ENCODE assay signal across 23 cellular contexts in genomic region chr5:160237571-160238093, GRCh38. TPM values are rescaled to one million over a fixed set of nuclear protein-coding genes. Genes with fewer than 3 reads are reported as not detected.
"Had no signal": no experiment of that assay in that cellular context is flagged by ENCODE, and none has a peak within 500 bp of the region (broad histone marks: within the 10 kb centered on the region; RNA-seq: fewer than 3 reads in every experiment).

No MANE protein-coding gene starts in this region.

- H3K36me3 Mint-ChIP-seq: activated naive CD4-positive, alpha-beta T cell treated with anti-CD3 and anti-CD28 coated beads, Interleukin-2, amount 50 U/mL, for 24 hours; stimulated activated memory B cell treated with anti-CD40 and anti-IgM and Interleukin-4, amounts not matched to agents 10 μg/mL and 1 μg/mL and 100 μg/mL, for 72 hours had no signal

- H3K36me3 ChIP-seq: cardiac muscle cell, esophagus squamous epithelium, heart right ventricle, right lobe of liver had no signal

- H3K4me1 ChIP-seq: right lobe of liver had no signal

- H3K27ac Mint-ChIP-seq: activated naive CD4-positive, alpha-beta T cell treated with anti-CD3 and anti-CD28 coated beads, Interleukin-2, amount 50 U/mL, for 24 hours; effector memory CD8-positive, alpha-beta T cell; nephron progenitor cell; stimulated activated memory B cell treated with anti-CD40 and anti-IgM and Interleukin-4, amounts not matched to agents 10 μg/mL and 1 μg/mL and 100 μg/mL, for 72 hours had no signal

- H3K9me3 Mint-ChIP-seq: activated naive CD4-positive, alpha-beta T cell treated with anti-CD3 and anti-CD28 coated beads, Interleukin-2, amount 50 U/mL, for 24 hours; effector memory CD8-positive, alpha-beta T cell; stimulated activated memory B cell treated with anti-CD40 and anti-IgM and Interleukin-4, amounts not matched to agents 10 μg/mL and 1 μg/mL and 100 μg/mL, for 72 hours had no signal

- H3K4me1 Mint-ChIP-seq: activated naive CD4-positive, alpha-beta T cell treated with anti-CD3 and anti-CD28 coated beads, Interleukin-2, amount 50 U/mL, for 24 hours; stimulated activated memory B cell treated with anti-CD40 and anti-IgM and Interleukin-4, amounts not matched to agents 10 μg/mL and 1 μg/mL and 100 μg/mL, for 72 hours had no signal

- H3K9me3 ChIP-seq: body of pancreas, esophagus squamous epithelium, heart right ventricle, right lobe of liver had no signal

- H3K27me3 Mint-ChIP-seq: activated naive CD4-positive, alpha-beta T cell treated with anti-CD3 and anti-CD28 coated beads, Interleukin-2, amount 50 U/mL, for 24 hours had no signal

- H3K4me3 ChIP-seq: body of pancreas, cardiac muscle cell, esophagus squamous epithelium, heart right ventricle, right lobe of liver, skin epidermis had no signal

- H3K27ac ChIP-seq: body of pancreas, cardiac muscle cell, esophagus squamous epithelium, heart right ventricle, right lobe of liver, skin epidermis had no signal

- ATAC-seq: body of pancreas; effector memory CD8-positive, alpha-beta T cell; heart right ventricle; left colon; right lobe of liver; stimulated activated memory B cell treated with anti-CD40 and anti-IgM and Interleukin-4, amounts not matched to agents 10 μg/mL and 1 μg/mL and 100 μg/mL, for 72 hours had no signal

- H3K4me3 Mint-ChIP-seq: activated naive CD4-positive, alpha-beta T cell treated with anti-CD3 and anti-CD28 coated beads, Interleukin-2, amount 50 U/mL, for 24 hours; effector memory CD8-positive, alpha-beta T cell; stimulated activated memory B cell treated with anti-CD40 and anti-IgM and Interleukin-4, amounts not matched to agents 10 μg/mL and 1 μg/mL and 100 μg/mL, for 72 hours had no signal

- DNase-seq: activated gamma-delta T cell treated with Interleukin-2 at 50 U/mL for 16 hours; activated T-cell treated with anti-CD3 and anti-CD28 coated beads, Interleukin-2, amount 50 U/mL, for 1 hour; anterior cingulate cortex; body of pancreas; effector memory CD8-positive, alpha-beta T cell; esophagus squamous epithelium; heart right ventricle; islet precursor cell; left colon; mesenchymal stem cell; nephron progenitor cell; occipital lobe; right lobe of liver; stimulated activated CD4-positive, alpha-beta T cell treated with anti-CD3 and anti-CD28 coated beads, Interleukin-2, amount 100 ng/mL, for 24 hours; T-helper 1 cell; T-helper 9 cell had no signal

- H3K27me3 ChIP-seq: body of pancreas, cardiac muscle cell, esophagus squamous epithelium, heart right ventricle, right lobe of liver had no signal

RNA-seq across cellular contexts. Expression of gene FABP6, which starts 8.3 kb away (rescaled TPM):
- total RNA-seq: body of pancreas, cardiac muscle cell, dermis microvascular lymphatic vessel endothelial cell, left colon, mononuclear cell, myocyte, right lobe of liver had no signal
